ENCODE assay signal across 1 cellular context in the genomic region with DNA sequence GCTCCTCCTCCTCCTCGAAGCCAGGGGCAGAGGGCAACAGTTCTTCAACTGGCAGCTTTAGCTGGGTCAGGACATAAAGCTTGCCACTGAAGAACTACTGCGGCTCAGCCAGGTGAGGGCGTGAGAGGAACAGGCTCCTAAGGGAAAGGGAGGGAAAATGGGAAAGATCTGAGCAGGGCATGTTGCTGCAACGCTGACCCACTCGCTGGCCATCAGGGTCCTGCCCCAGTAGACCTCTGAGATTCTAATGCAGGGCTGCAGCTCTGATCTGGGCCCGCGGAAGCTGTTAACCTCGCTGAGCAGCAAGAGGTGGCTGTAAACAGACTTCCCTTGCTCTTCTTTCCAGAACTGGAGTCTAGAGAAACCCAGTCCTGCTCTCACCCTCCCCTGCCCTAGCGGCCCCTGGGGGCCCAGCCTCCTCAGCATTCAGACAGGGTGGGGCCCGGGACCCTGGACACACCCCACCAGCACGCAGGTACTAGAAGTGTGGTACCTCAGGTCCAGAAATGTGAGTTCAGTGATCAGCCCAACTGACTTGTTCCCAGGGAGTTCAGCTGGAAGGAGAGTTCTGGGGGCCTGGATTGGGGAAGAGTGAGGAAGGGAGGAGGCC.
TF ChIP-seq lines count a peak whose summit lies in the region.

No MANE protein-coding gene starts in this region.

TF ChIP-seq in IMR-90, 13 proteins besides CTCF, POLR2A, EP300 and RAD21:
- TF ChIP-seq BHLHE40 (IDR thresholded peaks at IDR 0.05; ENCODE audit: low read depth, low read length): no peak
- TF ChIP-seq MXI1 (IDR thresholded peaks at IDR 0.05; ENCODE audit: borderline replicate concordance, low read depth, low read length): no peak
- no peak for TF ChIP-seq NFE2L2 (IDR thresholded peaks at IDR 0.05; ENCODE audit: low read depth, low read length)
- no peak for TF ChIP-seq MAZ (IDR thresholded peaks at IDR 0.05; ENCODE audit: borderline replicate concordance, low read depth, low read length)
- no peak for TF ChIP-seq RFX5 (IDR thresholded peaks at IDR 0.05; ENCODE audit: low read depth, low read length)
- no peak for TF ChIP-seq CEBPB (IDR thresholded peaks at IDR 0.05; ENCODE audit: low read depth, low read length)
- TF ChIP-seq RCOR1 (IDR thresholded peaks at IDR 0.05; ENCODE audit: insufficient replicate concordance, low read length): no peak
- TF ChIP-seq FOS (IDR thresholded peaks at IDR 0.05; ENCODE audit: low read depth, low read length): no peak
- TF ChIP-seq, protein P1, sequence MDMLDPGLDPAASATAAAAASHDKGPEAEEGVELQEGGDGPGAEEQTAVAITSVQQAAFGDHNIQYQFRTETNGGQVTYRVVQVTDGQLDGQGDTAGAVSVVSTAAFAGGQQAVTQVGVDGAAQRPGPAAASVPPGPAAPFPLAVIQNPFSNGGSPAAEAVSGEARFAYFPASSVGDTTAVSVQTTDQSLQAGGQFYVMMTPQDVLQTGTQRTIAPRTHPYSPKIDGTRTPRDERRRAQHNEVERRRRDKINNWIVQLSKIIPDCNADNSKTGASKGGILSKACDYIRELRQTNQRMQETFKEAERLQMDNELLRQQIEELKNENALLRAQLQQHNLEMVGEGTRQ (IDR thresholded peaks at IDR 0.05; ENCODE audit: low read depth, low read length): no peak
- TF ChIP-seq, protein P2, sequence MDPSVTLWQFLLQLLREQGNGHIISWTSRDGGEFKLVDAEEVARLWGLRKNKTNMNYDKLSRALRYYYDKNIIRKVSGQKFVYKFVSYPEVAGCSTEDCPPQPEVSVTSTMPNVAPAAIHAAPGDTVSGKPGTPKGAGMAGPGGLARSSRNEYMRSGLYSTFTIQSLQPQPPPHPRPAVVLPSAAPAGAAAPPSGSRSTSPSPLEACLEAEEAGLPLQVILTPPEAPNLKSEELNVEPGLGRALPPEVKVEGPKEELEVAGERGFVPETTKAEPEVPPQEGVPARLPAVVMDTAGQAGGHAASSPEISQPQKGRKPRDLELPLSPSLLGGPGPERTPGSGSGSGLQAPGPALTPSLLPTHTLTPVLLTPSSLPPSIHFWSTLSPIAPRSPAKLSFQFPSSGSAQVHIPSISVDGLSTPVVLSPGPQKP (IDR thresholded peaks at IDR 0.05; ENCODE audit: borderline replicate concordance, low read depth, low read length): no peak
- TF ChIP-seq MAFK (IDR thresholded peaks at IDR 0.05; ENCODE audit: low read depth, low read length): no peak
- TF ChIP-seq SMC3 (IDR thresholded peaks at IDR 0.05; ENCODE audit: low read depth, low read length): no peak
- no peak; the same call in 1 of the 2 replicates for TF ChIP-seq CHD1 (IDR thresholded peaks at IDR 0.05; ENCODE audit: low read depth, low read length)
TF ChIP-seq in IMR-90: peak in this region for 0.
